Comparison of ENCODE assay signal across 8 cellular contexts in the genomic region with DNA sequence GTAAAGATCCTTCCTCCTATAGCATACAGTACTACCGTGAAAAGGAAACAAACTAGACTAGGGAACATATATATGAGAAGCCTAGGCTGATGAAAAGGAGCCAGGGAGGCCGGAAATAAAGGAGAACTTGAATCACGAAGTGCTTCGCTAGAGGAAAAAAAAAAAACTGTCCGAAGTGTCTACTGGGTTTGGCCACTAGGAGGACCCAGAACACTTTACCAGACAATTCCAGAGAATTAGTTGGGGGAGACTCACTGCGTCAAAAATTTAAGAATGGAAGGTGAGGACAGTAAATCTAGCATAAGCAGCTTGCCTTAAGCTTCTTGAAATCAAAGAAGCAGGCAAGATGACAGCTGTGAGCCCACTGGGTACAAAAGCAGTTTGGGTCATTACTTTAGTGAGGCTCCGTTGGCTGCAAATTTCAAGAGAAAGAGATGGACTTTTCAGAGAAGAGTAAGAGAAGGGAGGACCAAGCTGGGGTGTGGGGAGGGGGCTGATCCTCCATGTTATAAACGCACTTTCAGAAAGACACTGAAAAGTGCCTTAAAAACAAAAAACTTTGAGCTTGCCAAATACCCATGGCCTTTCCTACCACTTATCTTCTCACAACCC.
DNase-seq lines count a peak whose midpoint lies in the region; FAIRE-seq lines count a peak whose summit lies in the region.

No MANE protein-coding gene starts in this region.

- peak; percentile 60 for FAIRE-seq in TTC549 (lab: Jason Lieb, UNC)

- peak; percentile 29 for DNase-seq in activated CD4-positive, alpha-beta T cell treated with anti-CD3 and anti-CD28 coated beads for 48 hours
- DNase-seq in activated CD4-positive, alpha-beta T cell treated with anti-CD3 and anti-CD28 coated beads for 4 hours = no peak
- DNase-seq in Kasumi-1 (lab: John Stamatoyannopoulos, UW) (peak; percentile 60 to 84), foreskin melanocyte (peak; percentile 51), pons (ENCODE audit: low spot score) (peak; percentile 31), OCI-M2 (lab: John Stamatoyannopoulos, UW; ENCODE audit: unreplicated experiment) (no peak), NCI-H2171 (lab: John Stamatoyannopoulos, UW) (no peak)

Comparison
In these comparisons a context has a peak if more than half of its experiments do, and no peak if none do; other contexts are left out.
1. DNase-seq: peak in activated CD4-positive, alpha-beta T cell treated with anti-CD3 and anti-CD28 coated beads for 48 hours (single experiment), Kasumi-1 (2 of 2), foreskin melanocyte (single experiment) and pons (single experiment); none in activated CD4-positive, alpha-beta T cell treated with anti-CD3 and anti-CD28 coated beads for 4 hours (0 of 2), OCI-M2 (single experiment) and NCI-H2171 (single experiment).